In genomic region chr7:10973942-10974716, GRCh38 we compare ENCODE assay signal across 8 cellular contexts. TPM values are rescaled to one million over a fixed set of nuclear protein-coding genes. Genes with fewer than 3 reads are reported as not detected.
DNase-seq lines count a peak whose midpoint lies in the region; ATAC-seq and TF ChIP-seq lines count a peak whose summit lies in the region.

No MANE protein-coding gene starts in this region.

- peak; percentile 29 for DNase-seq in HS-5 (ENCODE audit: low read depth)
- no peak for DNase-seq in chondrocyte (ENCODE audit: low spot score)
- peak; percentile 78 for DNase-seq in left kidney (ENCODE audit: low read depth, low spot score)
- peak; percentile 22 for DNase-seq in stimulated activated CD4-positive, alpha-beta T cell treated with anti-CD3 and anti-CD28 coated beads, Interleukin-4, amount 100 ng/mL, for 1 hour
- DNase-seq in dedifferentiated amniotic fluid mesenchymal stem cell (ENCODE audit: extremely low spot score) = no peak

- no peaks in the 10 kb centered on the region for H3K27me3 Mint-ChIP-seq in chondrocyte (ENCODE audit: low read depth)

- peaks cover 7% of the 10 kb centered on the region for H3K36me3 Mint-ChIP-seq in chondrocyte (ENCODE audit: low read depth)

- peaks cover 30% of the 10 kb centered on the region for H3F3A ChIP-seq in SU-DHL-6 (ENCODE audit: insufficient read depth)

- TF ChIP-seq CTCF in SU-DHL-6 (IDR thresholded peaks at IDR 0.05; ENCODE audit: insufficient read depth, low read length, poor library complexity, severe bottlenecking) (no peak), chondrocyte (IDR thresholded peaks at IDR 0.05) (peak; percentile 25)

- peak overlapping the region; percentile 97 for H3K9ac ChIP-seq in ES-I3 (ENCODE audit: low read depth, low read length)
- H3K9ac ChIP-seq in SU-DHL-6 (ENCODE audit: low read length) = peak overlapping the region; percentile 97

- no peaks in the 10 kb centered on the region for H3K9me3 Mint-ChIP-seq in chondrocyte (ENCODE audit: low read depth)

- no peaks in the 10 kb centered on the region for H3K4me1 ChIP-seq in ES-I3 (ENCODE audit: insufficient read depth, low read length)

- no peaks in the 10 kb centered on the region for H4K20me1 ChIP-seq in SU-DHL-6 (ENCODE audit: low read depth, low read length)

- H3K27ac ChIP-seq in SU-DHL-6 (ENCODE audit: low read depth, low read length) = peak overlapping the region; percentile 92

- H2AFZ ChIP-seq in SU-DHL-6 (ENCODE audit: low read depth, low read length, severe bottlenecking) = peak overlapping the region; percentile 70

- H3K79me2 ChIP-seq in SU-DHL-6 (ENCODE audit: insufficient read depth, low read length) = peaks cover 53% of the 10 kb centered on the region

- peak overlapping the region; percentile 98 for H3K4me2 ChIP-seq in SU-DHL-6 (ENCODE audit: low read depth, low read length, poor library complexity, severe bottlenecking)

- H3K4me3 Mint-ChIP-seq in chondrocyte (ENCODE audit: unreplicated experiment) = peak overlapping the region; percentile 88

- no peaks in the 10 kb centered on the region for H3K9me2 ChIP-seq in SU-DHL-6 (replicated peaks; ENCODE audit: insufficient read depth, low read length)

- H3K27me3 ChIP-seq in SU-DHL-6 (ENCODE audit: low read length) = no peaks in the 10 kb centered on the region

- no peaks in the 10 kb centered on the region for H3K9me3 ChIP-seq in ES-I3 (ENCODE audit: control insufficient read depth, insufficient read depth, low read length)
- no peaks in the 10 kb centered on the region; the same call in 1 of the 2 replicates for H3K9me3 ChIP-seq in SU-DHL-6 (ENCODE audit: insufficient read depth, low read length)

- peak; percentile 20 for ATAC-seq in GM21526 (IDR thresholded peaks at IDR 0.05; ENCODE audit: low FRiP score, unreplicated experiment)

- peak overlapping the region; percentile 85 for H3K4me3 ChIP-seq in SU-DHL-6 (ENCODE audit: insufficient read depth, low read length, poor library complexity, severe bottlenecking)

- peaks cover 22% of the 10 kb centered on the region for H3K4me1 Mint-ChIP-seq in chondrocyte (ENCODE audit: low read depth)

- H3K36me3 ChIP-seq in ES-I3 (ENCODE audit: insufficient read depth, low read length) (peaks cover 4% of the 10 kb centered on the region; the same call in 1 of the 2 replicates), SU-DHL-6 (ENCODE audit: low read length) (peaks cover 39% of the 10 kb centered on the region)

- peak overlapping the region; percentile 94 for H3K27ac Mint-ChIP-seq in chondrocyte (ENCODE audit: unreplicated experiment)

RNA-seq across cellular contexts. Expression of gene PHF14, which starts 0.5 kb away (rescaled TPM):
- 23.1 to 40.3 TPM (median 23.8 TPM) in 3 replicates for total RNA-seq in chondrocyte

Comparison
In these comparisons a context has a peak if more than half of its experiments do, and no peak if none do; other contexts are left out.
1. DNase-seq: peak in HS-5 (single experiment), left kidney (single experiment) and stimulated activated CD4-positive, alpha-beta T cell treated with anti-CD3 and anti-CD28 coated beads, Interleukin-4, amount 100 ng/mL, for 1 hour (single experiment); none in chondrocyte (single experiment) and dedifferentiated amniotic fluid mesenchymal stem cell (single experiment).